10 cellular contexts compared by ENCODE assay signal in genomic region chr9:96217358-96217755, GRCh38.
DNase-seq lines count a peak whose midpoint lies in the region; ATAC-seq and TF ChIP-seq lines count a peak whose summit lies in the region.
"Had no signal": no experiment of that assay in that cellular context is flagged by ENCODE, and none has a peak within 500 bp of the region (broad histone marks: within the 10 kb centered on the region; RNA-seq: fewer than 3 reads in every experiment).

No MANE protein-coding gene starts in this region.

- no peaks in the 10 kb centered on the region for H3K36me3 Mint-ChIP-seq in activated naive CD4-positive, alpha-beta T cell treated with anti-CD3 and anti-CD28 coated beads, Interleukin-2, amount 50 U/mL, for 24 hours
- H3K36me3 Mint-ChIP-seq in activated naive CD4-positive, alpha-beta T cell treated with anti-CD3 and anti-CD28 coated beads for 36 hours (ENCODE audit: low read depth): no peaks in the 10 kb centered on the region
- H3K36me3 Mint-ChIP-seq in endodermal cell (ENCODE audit: low read depth): no peaks in the 10 kb centered on the region
- H3K36me3 Mint-ChIP-seq: activated CD4-positive, alpha-beta memory T cell treated with anti-CD3 and anti-CD28 coated beads for 36 hours had no signal

- H3K27ac ChIP-seq in endodermal cell (ENCODE audit: low read depth, low read length) (no peak overlapping the region), muscle layer of duodenum (ENCODE audit: low read length) (peak overlapping the region; percentile 54)

- H3K4me1 ChIP-seq in endodermal cell (ENCODE audit: control insufficient read depth, insufficient read depth, low read length) (peaks cover 2% of the 10 kb centered on the region), muscle layer of duodenum (ENCODE audit: control insufficient read depth in 1 of 2, insufficient read depth in 2 of 2, low read length in 2 of 2) (peaks cover 4 to 14% of the 10 kb centered on the region in 2 donors)

- peaks cover 12% of the 10 kb centered on the region for H3K4me1 Mint-ChIP-seq in activated naive CD4-positive, alpha-beta T cell treated with anti-CD3 and anti-CD28 coated beads, Interleukin-2, amount 50 U/mL, for 24 hours
- H3K4me1 Mint-ChIP-seq in activated naive CD4-positive, alpha-beta T cell treated with anti-CD3 and anti-CD28 coated beads for 36 hours (ENCODE audit: low read depth): peaks cover 7% of the 10 kb centered on the region
- peaks cover 30% of the 10 kb centered on the region for H3K4me1 Mint-ChIP-seq in endodermal cell

- intact Hi-C loops in activated naive CD4-positive, alpha-beta T cell treated with anti-CD3 and anti-CD28 coated beads for 36 hours (cut with micrococcal nuclease): loop anchor here (5.0 to 10.0 kb wide), 3 partner anchors 155 to 1553 kb away; no protein-coding TSS in a partner anchor

- peak overlapping the region; percentile 7 for H3K4me3 Mint-ChIP-seq in activated naive CD4-positive, alpha-beta T cell treated with anti-CD3 and anti-CD28 coated beads, Interleukin-2, amount 50 U/mL, for 24 hours
- no peak overlapping the region for H3K4me3 Mint-ChIP-seq in activated naive CD4-positive, alpha-beta T cell treated with anti-CD3 and anti-CD28 coated beads for 36 hours
- peak overlapping the region; percentile 50 for H3K4me3 Mint-ChIP-seq in endodermal cell

- no peak overlapping the region for H3K9ac ChIP-seq in endodermal cell (ENCODE audit: extremely low read depth, low read length, poor library complexity, severe bottlenecking)

- H3K36me3 ChIP-seq in endodermal cell (ENCODE audit: control insufficient read depth, insufficient read depth, low read length) (no peaks in the 10 kb centered on the region), muscle layer of duodenum (ENCODE audit: control insufficient read depth in 1 of 2, insufficient read depth in 2 of 2, low read length in 2 of 2) (no peaks in the 10 kb centered on the region)
- H3K36me3 ChIP-seq: ascending aorta had no signal

- CTCF ChIA-PET in activated naive CD4-positive, alpha-beta T cell treated with anti-CD3 and anti-CD28 coated beads for 36 hours (lab: Charles Lee): interaction anchor here (0.6 to 2.0 kb wide), 18 partner anchors 9 to 1536 kb away, joined by 3 to 7 read pairs (median 4); no protein-coding TSS in a partner anchor

- H3K9me3 ChIP-seq in endodermal cell (ENCODE audit: control insufficient read depth, low read length) (no peaks in the 10 kb centered on the region), muscle layer of duodenum (ENCODE audit: control insufficient read depth in 1 of 2, low read length in 2 of 2) (no peaks in the 10 kb centered on the region)
- H3K9me3 ChIP-seq: ascending aorta had no signal

- H3K27me3 ChIP-seq in endodermal cell (ENCODE audit: control insufficient read depth, insufficient read depth, low read length, poor library complexity, severe bottlenecking): no peaks in the 10 kb centered on the region
- H3K27me3 ChIP-seq in muscle layer of duodenum (ENCODE audit: low read depth, low read length): no peaks in the 10 kb centered on the region
- H3K27me3 ChIP-seq: ascending aorta had no signal

- ATAC-seq in HG03469 (IDR thresholded peaks at IDR 0.05; ENCODE audit: unreplicated experiment) (no peak), HG03520 (IDR thresholded peaks at IDR 0.05; ENCODE audit: unreplicated experiment) (no peak), GM18498 (IDR thresholded peaks at IDR 0.05; ENCODE audit: unreplicated experiment) (no peak)

- no peaks in the 10 kb centered on the region for H3K9me3 Mint-ChIP-seq in activated naive CD4-positive, alpha-beta T cell treated with anti-CD3 and anti-CD28 coated beads, Interleukin-2, amount 50 U/mL, for 24 hours
- no peaks in the 10 kb centered on the region for H3K9me3 Mint-ChIP-seq in activated naive CD4-positive, alpha-beta T cell treated with anti-CD3 and anti-CD28 coated beads for 36 hours
- H3K9me3 Mint-ChIP-seq in endodermal cell: peaks cover 5% of the 10 kb centered on the region
- H3K9me3 Mint-ChIP-seq: activated CD4-positive, alpha-beta memory T cell treated with anti-CD3 and anti-CD28 coated beads for 36 hours had no signal

- 53% methylated on average over 11 to 13 of the region's 13 CpGs for WGBS in endodermal cell (ENCODE audit: insufficient coverage in 1 of 2, insufficient read length in 1 of 2), 2 experiments

- no peak overlapping the region for H3K27ac Mint-ChIP-seq in activated naive CD4-positive, alpha-beta T cell treated with anti-CD3 and anti-CD28 coated beads, Interleukin-2, amount 50 U/mL, for 24 hours
- H3K27ac Mint-ChIP-seq in activated naive CD4-positive, alpha-beta T cell treated with anti-CD3 and anti-CD28 coated beads for 36 hours: no peak overlapping the region
- H3K27ac Mint-ChIP-seq in endodermal cell: peak overlapping the region; percentile 64
- H3K27ac Mint-ChIP-seq: activated CD4-positive, alpha-beta memory T cell treated with anti-CD3 and anti-CD28 coated beads for 36 hours had no signal

- peaks cover 21% of the 10 kb centered on the region for H3K27me3 Mint-ChIP-seq in activated naive CD4-positive, alpha-beta T cell treated with anti-CD3 and anti-CD28 coated beads, Interleukin-2, amount 50 U/mL, for 24 hours
- H3K27me3 Mint-ChIP-seq in activated naive CD4-positive, alpha-beta T cell treated with anti-CD3 and anti-CD28 coated beads for 36 hours (ENCODE audit: low read depth): peaks cover 47% of the 10 kb centered on the region
- H3K27me3 Mint-ChIP-seq in endodermal cell (ENCODE audit: insufficient read depth): peaks cover 48% of the 10 kb centered on the region

- no peak for DNase-seq in activated naive CD4-positive, alpha-beta T cell treated with anti-CD3 and anti-CD28 coated beads for 36 hours
- DNase-seq in endodermal cell (peak; percentile 67), ureter (ENCODE audit: low spot score) (peak; percentile 50)

- TF ChIP-seq CTCF in endodermal cell (conservative IDR thresholded peaks at IDR 0.05): no peak

- no peak overlapping the region for H3K4me3 ChIP-seq in endodermal cell (ENCODE audit: low read length)
- H3K4me3 ChIP-seq in muscle layer of duodenum (ENCODE audit: low read depth in 1 of 2, low read length in 2 of 2): peak overlapping the region; percentile 54 to 55
